ENCODE assay signal across 14 cellular contexts in genomic region chr3:4908066-4908768, GRCh38.
DNase-seq lines count a peak whose midpoint lies in the region; ATAC-seq and TF ChIP-seq lines count a peak whose summit lies in the region.
"Had no signal": no experiment of that assay in that cellular context is flagged by ENCODE, and none has a peak within 500 bp of the region (broad histone marks: within the 10 kb centered on the region; RNA-seq: fewer than 3 reads in every experiment).

No MANE protein-coding gene starts in this region.

- ATAC-seq in HG02852 (IDR thresholded peaks at IDR 0.05; ENCODE audit: unreplicated experiment) (peak; percentile 54), GM19324 (IDR thresholded peaks at IDR 0.05; ENCODE audit: low FRiP score, unreplicated experiment) (no peak)
- peak; percentile 51 for ATAC-seq in activated naive CD8-positive, alpha-beta T cell treated with anti-CD3 and anti-CD28 coated beads, Interleukin-2, amount 50 U/mL, for 24 hours
- ATAC-seq: pancreas had no signal

- peaks cover 16% of the 10 kb centered on the region for H3K9me3 Mint-ChIP-seq in activated CD4-positive, alpha-beta T cell treated with anti-CD3 and anti-CD28 coated beads, Interleukin-2, amount 10 ng/mL, durations not matched to agents 24 days and 14 days
- no peaks in the 10 kb centered on the region for H3K9me3 Mint-ChIP-seq in activated naive CD8-positive, alpha-beta T cell treated with anti-CD3 and anti-CD28 coated beads, Interleukin-2, amount 50 U/mL, for 24 hours

- intact Hi-C loops in activated CD4-positive, alpha-beta T cell treated with anti-CD3 and anti-CD28 coated beads, Interleukin-2, amount 10 ng/mL, durations not matched to agents 24 days and 14 days (cut with micrococcal nuclease): loop anchor here (1.0 to 5.0 kb wide), 11 partner anchors 20 to 521 kb away; partner anchors contain the start of gene ITPR1

- TF ChIP-seq CTCF in parathyroid adenoma (IDR thresholded peaks at IDR 0.05): no peak

- peak; percentile 72 for DNase-seq in activated CD4-positive, alpha-beta T cell treated with anti-CD3 and anti-CD28 coated beads, Interleukin-2, amount 10 ng/mL, durations not matched to agents 24 days and 14 days
- no peak for DNase-seq in activated CD4-positive, alpha-beta T cell treated with anti-CD3 and anti-CD28 coated beads, Interleukin-2, amount 50 U/mL, for 48 hours
- DNase-seq in activated naive CD8-positive, alpha-beta T cell treated with anti-CD3 and anti-CD28 coated beads, Interleukin-2, amount 50 U/mL, for 24 hours: no peak
- DNase-seq in EL (no peak), NCI-H226 (no peak)
- DNase-seq: Caco-2, NCI-H187, NCI-H526, pancreas, spleen had no signal

- H3K9ac ChIP-seq in parathyroid adenoma: no peak overlapping the region

- no peaks in the 10 kb centered on the region for H3K79me2 ChIP-seq in parathyroid adenoma

- H3K36me3 ChIP-seq in parathyroid adenoma (ENCODE audit: control insufficient read depth, insufficient read depth, low read length): no peaks in the 10 kb centered on the region
- H3K36me3 ChIP-seq: HAP-1, pancreas, spleen had no signal

- no peaks in the 10 kb centered on the region for H3K9me3 ChIP-seq in parathyroid adenoma (ENCODE audit: control insufficient read depth, low read length)
- H3K9me3 ChIP-seq: Caco-2, HAP-1, pancreas had no signal

- H3K27me3 ChIP-seq in parathyroid adenoma (ENCODE audit: control insufficient read depth, insufficient read depth, low read length): no peaks in the 10 kb centered on the region
- H3K27me3 ChIP-seq: pancreas, spleen had no signal

- H3K27me3 Mint-ChIP-seq in activated CD4-positive, alpha-beta T cell treated with anti-CD3 and anti-CD28 coated beads, Interleukin-2, amount 10 ng/mL, durations not matched to agents 24 days and 14 days: no peaks in the 10 kb centered on the region
- no peaks in the 10 kb centered on the region for H3K27me3 Mint-ChIP-seq in activated naive CD8-positive, alpha-beta T cell treated with anti-CD3 and anti-CD28 coated beads, Interleukin-2, amount 50 U/mL, for 24 hours

- H3K27ac Mint-ChIP-seq in activated CD4-positive, alpha-beta T cell treated with anti-CD3 and anti-CD28 coated beads, Interleukin-2, amount 10 ng/mL, durations not matched to agents 24 days and 14 days: peak overlapping the region; percentile 88
- peak overlapping the region; percentile 74 for H3K27ac Mint-ChIP-seq in activated naive CD8-positive, alpha-beta T cell treated with anti-CD3 and anti-CD28 coated beads, Interleukin-2, amount 50 U/mL, for 24 hours

- peak overlapping the region; percentile 60 for H3K4me3 Mint-ChIP-seq in activated CD4-positive, alpha-beta T cell treated with anti-CD3 and anti-CD28 coated beads, Interleukin-2, amount 10 ng/mL, durations not matched to agents 24 days and 14 days
- H3K4me3 Mint-ChIP-seq in activated naive CD8-positive, alpha-beta T cell treated with anti-CD3 and anti-CD28 coated beads, Interleukin-2, amount 50 U/mL, for 24 hours: peak overlapping the region; percentile 46

- peak overlapping the region; percentile 18 for H3K4me2 ChIP-seq in parathyroid adenoma (ENCODE audit: low read length)

- peaks cover 13% of the 10 kb centered on the region for H3K36me3 Mint-ChIP-seq in activated CD4-positive, alpha-beta T cell treated with anti-CD3 and anti-CD28 coated beads, Interleukin-2, amount 10 ng/mL, durations not matched to agents 24 days and 14 days (ENCODE audit: low read depth)
- H3K36me3 Mint-ChIP-seq in activated naive CD8-positive, alpha-beta T cell treated with anti-CD3 and anti-CD28 coated beads, Interleukin-2, amount 50 U/mL, for 24 hours (ENCODE audit: low read depth): peaks cover 3% of the 10 kb centered on the region

- no peak overlapping the region for H3K27ac ChIP-seq in parathyroid adenoma
- H3K27ac ChIP-seq: pancreas, spleen had no signal

- peaks cover 20% of the 10 kb centered on the region for H3K4me1 ChIP-seq in parathyroid adenoma
- H3K4me1 ChIP-seq: Caco-2 had no signal

- peak overlapping the region; percentile 55 for H2AFZ ChIP-seq in parathyroid adenoma

- peak overlapping the region; percentile 4 for H3K4me3 ChIP-seq in parathyroid adenoma (ENCODE audit: low read depth, low read length)
- H3K4me3 ChIP-seq: HAP-1, pancreas, spleen had no signal

- H3K4me1 Mint-ChIP-seq in activated CD4-positive, alpha-beta T cell treated with anti-CD3 and anti-CD28 coated beads, Interleukin-2, amount 10 ng/mL, durations not matched to agents 24 days and 14 days: peaks cover 69% of the 10 kb centered on the region
- H3K4me1 Mint-ChIP-seq in activated naive CD8-positive, alpha-beta T cell treated with anti-CD3 and anti-CD28 coated beads, Interleukin-2, amount 50 U/mL, for 24 hours: peaks cover 66% of the 10 kb centered on the region
